ENCODE assay signal across 2 cellular contexts in genomic region chr19:39709026-39709872, GRCh38.
TF ChIP-seq lines count a peak whose summit lies in the region.

No MANE protein-coding gene starts in this region.

TF ChIP-seq in GM12891, 5 proteins besides CTCF, POLR2A, EP300 and RAD21:
- TF ChIP-seq PAX5 (IDR thresholded peaks at IDR 0.05; ENCODE audit: insufficient read depth, low read length, severe bottlenecking) (no peak), TAF1 (IDR thresholded peaks at IDR 0.05; ENCODE audit: low read depth, low read length) (no peak), POLR2AphosphoS5 (IDR thresholded peaks at IDR 0.05; ENCODE audit: low read depth, low read length) (no peak), POU2F2 (IDR thresholded peaks at IDR 0.05; ENCODE audit: low read depth, low read length) (no peak), SPI1 (IDR thresholded peaks at IDR 0.05; ENCODE audit: low read depth, low read length) (peak; percentile 85)

TF ChIP-seq in K562, 482 proteins besides CTCF, POLR2A, EP300 and RAD21:
- no peak for TF ChIP-seq FOSL1 (tag; conservative IDR thresholded peaks at IDR 0.05)
- TF ChIP-seq SPI1 (IDR thresholded peaks at IDR 0.05; ENCODE audit: borderline replicate concordance, low read depth, low read length), result peak; percentile 69; the same call in 1 of the 2 replicates
- TF ChIP-seq ARID1B (IDR thresholded peaks at IDR 0.05), result no peak
TF ChIP-seq in K562: peak in this region for 1.
